24 cellular contexts compared by ENCODE assay signal in the genomic region with DNA sequence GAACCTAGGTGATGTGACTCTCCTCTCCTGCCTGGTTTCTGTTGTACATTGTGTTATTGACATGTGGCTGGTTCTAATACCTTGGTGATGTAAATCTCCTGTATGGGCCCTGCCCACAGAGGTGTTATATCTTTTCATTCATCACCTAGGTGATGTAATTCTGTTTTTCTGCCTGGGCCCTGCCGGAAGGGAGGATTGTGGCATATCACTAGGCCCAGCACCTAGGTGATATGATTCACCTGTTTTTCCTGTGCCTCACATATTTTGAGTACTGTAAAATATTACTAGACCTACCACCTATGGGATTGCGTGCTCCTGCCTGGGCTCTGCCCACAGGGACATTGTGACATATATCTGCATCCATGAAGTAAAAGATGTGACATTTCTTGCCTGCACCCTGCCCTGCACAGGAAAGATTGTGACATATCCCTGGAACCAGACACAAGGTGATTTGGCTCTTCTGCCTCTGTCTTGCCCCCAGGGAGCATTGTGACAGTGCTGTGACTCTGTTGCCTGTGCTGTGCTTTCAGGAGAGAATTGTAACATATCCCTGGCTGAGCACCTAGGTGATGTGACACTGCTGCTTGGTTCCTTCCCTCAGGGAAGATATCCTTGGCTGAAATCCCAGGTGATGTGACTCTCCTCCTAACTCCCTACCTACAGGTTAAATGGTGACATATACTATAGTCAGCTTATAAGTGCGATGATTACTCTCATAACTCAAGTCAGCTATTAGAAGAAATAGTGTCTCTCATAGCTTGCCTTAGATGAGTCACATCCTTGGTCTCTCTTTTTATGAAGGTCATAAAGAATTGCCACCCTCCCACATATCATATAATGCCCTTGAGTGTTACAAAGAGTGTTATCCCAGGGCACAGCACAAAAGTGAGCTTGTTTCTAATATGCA. TPM values are rescaled to one million over a fixed set of nuclear protein-coding genes. Genes with fewer than 3 reads are reported as not detected.
DNase-seq lines count a peak whose midpoint lies in the region; ATAC-seq and TF ChIP-seq lines count a peak whose summit lies in the region.
"Had no signal": no experiment of that assay in that cellular context is flagged by ENCODE, and none has a peak within 500 bp of the region (broad histone marks: within the 10 kb centered on the region; RNA-seq: fewer than 3 reads in every experiment).

No MANE protein-coding gene starts in this region.

- H3K9me3 ChIP-seq in PC-3 (ENCODE audit: low read length), result no peaks in the 10 kb centered on the region; the same call in 1 of the 2 replicates
- H3K9me3 ChIP-seq: colonic mucosa, left ventricle myocardium inferior had no signal

- H3K9ac ChIP-seq in PC-3 (ENCODE audit: low read length), result peak overlapping the region; percentile 48

- H3K27me3 Mint-ChIP-seq in progenitor cell of endocrine pancreas (no peaks in the 10 kb centered on the region), T-cell (no peaks in the 10 kb centered on the region)
- H3K27me3 Mint-ChIP-seq: brain had no signal

- TF ChIP-seq POLR2A in erythroblast (IDR thresholded peaks at IDR 0.05; ENCODE audit: low read length), result no peak

- POLR2A ChIA-PET in PC-3 (lab: Charles Lee; ENCODE audit: unreplicated experiment), result interaction anchor here (0.5 kb wide), 1 partner anchor 119 kb away, joined by 5 read pairs; no protein-coding TSS in a partner anchor
- POLR2A ChIA-PET in T-cell (lab: Charles Lee), result no interaction called here

- H3F3A ChIP-seq in PC-3 (ENCODE audit: low read length, unreplicated experiment), result no peaks in the 10 kb centered on the region

- peak; percentile 25 to 56 for ATAC-seq in activated naive CD4-positive, alpha-beta T cell treated with anti-CD3 and anti-CD28 coated beads, Interleukin-2, amount 50 U/mL, for 72 hours
- peak; percentile 92 for ATAC-seq in PC-3
- ATAC-seq in T-cell (replicated peaks in 1 of 4), result no peak
- ATAC-seq: sciatic nerve had no signal

- H3K27ac Mint-ChIP-seq in activated naive CD4-positive, alpha-beta T cell treated with anti-CD3 and anti-CD28 coated beads, Interleukin-2, amount 50 U/mL, for 72 hours, result peak overlapping the region; percentile 50 to 88
- H3K27ac Mint-ChIP-seq in progenitor cell of endocrine pancreas, result peak overlapping the region; percentile 3
- H3K27ac Mint-ChIP-seq in T-cell, result no peak overlapping the region
- H3K27ac Mint-ChIP-seq: mesothelial cell of epicardium; T-helper 2 cell treated with Interferon-gamma antibody and Interleukin-4, amounts not matched to agents 5 μg/mL and 100 μg/mL, for 36 hours had no signal

- H3K27me3 ChIP-seq in PC-3 (ENCODE audit: low read length), result no peaks in the 10 kb centered on the region
- H3K27me3 ChIP-seq: colonic mucosa had no signal

- TF ChIP-seq CTCF in PC-3 (conservative IDR thresholded peaks at IDR 0.05; ENCODE audit: low read depth, low read length) (no peak), progenitor cell of endocrine pancreas (IDR thresholded peaks at IDR 0.05; ENCODE audit: unreplicated experiment) (no peak)

- CTCF ChIA-PET in PC-3 (lab: Charles Lee), result no interaction called here
- CTCF ChIA-PET in T-cell (lab: Charles Lee), result interaction anchor here (0.5 to 0.6 kb wide), 2 partner anchors 28 to 40 kb away, joined by 3 read pairs; no protein-coding TSS in a partner anchor

- H3K9me3 Mint-ChIP-seq in activated naive CD4-positive, alpha-beta T cell treated with anti-CD3 and anti-CD28 coated beads, Interleukin-2, amount 50 U/mL, for 72 hours, result peaks cover 0 to 14% of the 10 kb centered on the region in 2 donors
- H3K9me3 Mint-ChIP-seq in progenitor cell of endocrine pancreas (ENCODE audit: low read depth), result no peaks in the 10 kb centered on the region
- no peaks in the 10 kb centered on the region for H3K9me3 Mint-ChIP-seq in T-cell
- H3K9me3 Mint-ChIP-seq: mesothelial cell of epicardium had no signal

- no peaks in the 10 kb centered on the region for H4K20me1 ChIP-seq in PC-3 (ENCODE audit: low read length)

- peaks cover 43% of the 10 kb centered on the region in 2 donors for H3K36me3 Mint-ChIP-seq in activated naive CD4-positive, alpha-beta T cell treated with anti-CD3 and anti-CD28 coated beads, Interleukin-2, amount 50 U/mL, for 72 hours
- H3K36me3 Mint-ChIP-seq in progenitor cell of endocrine pancreas (ENCODE audit: insufficient read depth) (peaks cover 19% of the 10 kb centered on the region), T-cell (peaks cover 28% of the 10 kb centered on the region)

- H3K4me3 Mint-ChIP-seq in progenitor cell of endocrine pancreas (ENCODE audit: low read depth), result no peak overlapping the region
- H3K4me3 Mint-ChIP-seq in T-cell, result no peak overlapping the region
- H3K4me3 Mint-ChIP-seq: brain; mesothelial cell of epicardium; T-helper 2 cell treated with Interferon-gamma antibody and Interleukin-4, amounts not matched to agents 5 μg/mL and 100 μg/mL, for 36 hours had no signal

- peaks cover 68% of the 10 kb centered on the region for H3K79me2 ChIP-seq in PC-3 (ENCODE audit: low read length)

- H3K4me1 Mint-ChIP-seq in progenitor cell of endocrine pancreas (ENCODE audit: low read depth), result peaks cover 5% of the 10 kb centered on the region
- peaks cover 0 to 16% (median 6%) of the 10 kb centered on the region in 3 donors for H3K4me1 Mint-ChIP-seq in T-cell
- H3K4me1 Mint-ChIP-seq: brain, mesothelial cell of epicardium had no signal

- H2AFZ ChIP-seq in PC-3 (ENCODE audit: low read length), result no peak overlapping the region

- no peaks in the 10 kb centered on the region for H3K9me2 ChIP-seq in PC-3 (replicated peaks; ENCODE audit: low read length)

- H3K36me3 ChIP-seq in PC-3 (ENCODE audit: low read depth, low read length), result peaks cover 75% of the 10 kb centered on the region
- H3K36me3 ChIP-seq: colonic mucosa, left ventricle myocardium inferior had no signal

- BruUV-seq in PC-3 (replicated peaks; lab: Mats Ljungman, UMichigan), result no TSS peak

- intact Hi-C loops in PC-3 (cut with micrococcal nuclease), result loop anchor here (5.0 kb wide), 1 partner anchor 225 kb away; no protein-coding TSS in a partner anchor

- no peak overlapping the region for H3K4me3 ChIP-seq in PC-3 (ENCODE audit: low read length)
- H3K4me3 ChIP-seq: colonic mucosa, left ventricle myocardium inferior, SK-N-MC had no signal

- H3K4me2 ChIP-seq in PC-3 (ENCODE audit: low read length), result peak overlapping the region; percentile 50

- peak overlapping the region; percentile 96 for H3K27ac ChIP-seq in PC-3 (ENCODE audit: low read length)
- H3K27ac ChIP-seq in epithelial cell of prostate, result peak overlapping the region; percentile 80
- H3K27ac ChIP-seq: C4-2B, colonic mucosa, HL-60, left ventricle myocardium inferior, SK-N-MC, VCaP had no signal

- H3K4me1 ChIP-seq in PC-3 (ENCODE audit: insufficient read depth, low read length), result peaks cover 27% of the 10 kb centered on the region
- H3K4me1 ChIP-seq: colonic mucosa, left ventricle myocardium inferior had no signal

- no peak for DNase-seq in activated naive CD4-positive, alpha-beta T cell treated with anti-CD3 and anti-CD28 coated beads, Interleukin-2, amount 50 U/mL, for 72 hours (ENCODE audit: low spot score in 2 of 2)
- DNase-seq in activated naive CD4-positive, alpha-beta T cell (lab: John Stamatoyannopoulos, UW), result no peak
- DNase-seq in PC-3 (peak; percentile 94), epithelial cell of prostate (ENCODE audit: low read depth, low spot score) (no peak), progenitor cell of endocrine pancreas (ENCODE audit: low spot score, unreplicated experiment) (no peak), erythroblast (lab: John Stamatoyannopoulos, UW) (no peak), middle frontal gyrus (ENCODE audit: extremely low spot score, low spot score) (no peak), T-cell (no peak)
- DNase-seq: colonic mucosa; head of caudate nucleus; left ventricle myocardium inferior; NCI-H1417 treated with DMSO at 0.1 percent for 48 hours; NCI-H524 treated with DMSO at 0.1 percent for 48 hours; RPMI8226; stimulated activated CD4-positive, alpha-beta T cell treated with anti-CD3 and anti-CD28 coated beads, Interleukin-15, amount 100 ng/mL, for 24 hours; substantia nigra had no signal

RNA-seq across cellular contexts. Expression of a gene that starts 13.3 kb away (rescaled TPM):
- total RNA-seq in activated naive CD4-positive, alpha-beta T cell treated with anti-CD3 and anti-CD28 coated beads, Interleukin-2, amount 50 U/mL, for 72 hours, result 1 to 10 TPM; 2.4 to 5.8 TPM
- total RNA-seq in PC-3 (2014; rRNA removed) (2.5 and 2.6 TPM in 2 replicates), progenitor cell of endocrine pancreas (10.2 and 11.5 TPM in 2 replicates), T-cell (1 to 10 TPM; 2.4 to 6.7 (median 5.5) TPM)

Comparison
In these comparisons a context has a peak if more than half of its experiments do, and no peak if none do; other contexts are left out.
1. ATAC-seq: peak in activated naive CD4-positive, alpha-beta T cell treated with anti-CD3 and anti-CD28 coated beads, Interleukin-2, amount 50 U/mL, for 72 hours (2 of 2) and PC-3 (single experiment); none in T-cell (0 of 4).
2. H3K27ac Mint-ChIP-seq: peak in activated naive CD4-positive, alpha-beta T cell treated with anti-CD3 and anti-CD28 coated beads, Interleukin-2, amount 50 U/mL, for 72 hours (2 of 2) and progenitor cell of endocrine pancreas (single experiment); none in T-cell (0 of 2).